In the genomic region with DNA sequence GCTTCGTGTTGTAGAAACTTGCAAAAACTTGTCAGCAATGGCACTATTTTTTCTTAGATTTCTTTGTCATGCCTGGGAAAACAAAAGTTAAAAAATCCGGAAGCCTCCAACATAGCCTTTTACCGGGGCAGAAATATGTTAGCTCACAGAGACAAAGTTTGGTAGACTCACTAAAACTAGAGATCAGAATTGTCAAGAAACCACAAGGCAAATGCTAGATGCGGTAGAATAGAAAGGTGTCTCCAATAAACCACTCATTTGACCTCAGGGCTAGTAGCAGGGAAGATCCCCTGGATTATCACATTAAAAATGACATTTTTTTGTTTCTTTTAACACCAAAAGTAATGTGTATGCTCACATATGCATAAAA, we compare ENCODE assay signal across 8 cellular contexts. TPM values are rescaled to one million over a fixed set of nuclear protein-coding genes. Genes with fewer than 3 reads are reported as not detected.
DNase-seq lines count a peak whose midpoint lies in the region; ATAC-seq, FAIRE-seq and TF ChIP-seq lines count a peak whose summit lies in the region.

No MANE protein-coding gene starts in this region.

- peak overlapping the region; percentile 77 for H3K27ac ChIP-seq in endothelial cell of umbilical vein (ENCODE audit: insufficient read depth, low read depth, low read length)
- no peak overlapping the region for H3K27ac ChIP-seq in ovary

- peak overlapping the region; percentile 97 for H3K4me2 ChIP-seq in endothelial cell of umbilical vein (ENCODE audit: insufficient read depth, low read length)

- no peak overlapping the region for H3K9ac ChIP-seq in NT2/D1 (ENCODE audit: insufficient read length, low read depth)
- peak overlapping the region; percentile 88 for H3K9ac ChIP-seq in endothelial cell of umbilical vein (replicated peaks; ENCODE audit: extremely low read depth, insufficient read depth, low read length)

- H3K27me3 ChIP-seq in NT2/D1 (ENCODE audit: insufficient read depth, insufficient read length) (no peaks in the 10 kb centered on the region), endothelial cell of umbilical vein (ENCODE audit: control insufficient read depth in 2 of 2, insufficient read depth in 2 of 2, low read length in 2 of 2) (no peaks in the 10 kb centered on the region), ovary (no peaks in the 10 kb centered on the region)

- dilution Hi-C loops in endothelial cell of umbilical vein (cut with MboI; ENCODE audit: extremely low pct_ligation_motif_present, low sequenced_read_pairs), result loop anchor here (25.0 kb wide), 1 partner anchor 271 kb away; no protein-coding TSS in a partner anchor

- H2AFZ ChIP-seq in endothelial cell of umbilical vein (ENCODE audit: low read depth, low read length), result peak overlapping the region; percentile 44

- 24 to 34% (median 26%) methylated on average over 4 of the region's 4 CpGs for WGBS in ovary, 3 donors

- FAIRE-seq in endothelial cell of umbilical vein (lab: Jason Lieb, UNC), result no peak

- intact Hi-C loops in endothelial cell of umbilical vein (cut with micrococcal nuclease) (loop anchor here (1.0 to 2.0 kb wide), 6 partner anchors 8 to 437 kb away; no protein-coding TSS in a partner anchor), ovary (cut with DNase I) (no loop called here), posterior cingulate gyrus (cut with DNase I) (no loop called here)

- POLR2A ChIA-PET in endothelial cell of umbilical vein (lab: Charles Lee), result interaction anchor here (0.6 to 1.6 kb wide), 4 partner anchors 37 to 319 kb away, joined by 4 to 13 read pairs (median 5); a partner anchor contains a TSS

- DNase-seq in NT2/D1 (ENCODE audit: low read depth, low spot score) (no peak), endothelial cell of umbilical vein (ENCODE audit: low read depth, low spot score) (no peak), ovary (no peak), NCI-H69 (lab: John Stamatoyannopoulos, UW) (no peak), posterior cingulate gyrus (no peak), COLO668 (lab: John Stamatoyannopoulos, UW; ENCODE audit: unreplicated experiment) (no peak)

- no peaks in the 10 kb centered on the region for H3K4me1 ChIP-seq in NT2/D1 (ENCODE audit: insufficient read depth, insufficient read length)
- peaks cover 18% of the 10 kb centered on the region for H3K4me1 ChIP-seq in endothelial cell of umbilical vein (ENCODE audit: control insufficient read depth, extremely low read depth, insufficient read depth, low read length)
- no peaks in the 10 kb centered on the region for H3K4me1 ChIP-seq in ovary (ENCODE audit: insufficient read depth)

- H3K9me3 ChIP-seq in NT2/D1 (ENCODE audit: insufficient read depth, low read length), result peaks cover 16% of the 10 kb centered on the region; the same call in 1 of the 2 replicates
- no peaks in the 10 kb centered on the region for H3K9me3 ChIP-seq in endothelial cell of umbilical vein (replicated peaks; ENCODE audit: control insufficient read depth, insufficient read depth, low read length)
- no peaks in the 10 kb centered on the region for H3K9me3 ChIP-seq in ovary

- TF ChIP-seq EP300 in ovary (IDR thresholded peaks at IDR 0.05), result no peak

- no peaks in the 10 kb centered on the region for H3K9me1 ChIP-seq in endothelial cell of umbilical vein (replicated peaks; ENCODE audit: control insufficient read depth, extremely low read depth, insufficient read depth, low read length)

- H3K36me3 ChIP-seq in NT2/D1 (ENCODE audit: insufficient read depth, insufficient read length, low read length) (peaks cover 3% of the 10 kb centered on the region), endothelial cell of umbilical vein (ENCODE audit: control insufficient read depth in 2 of 2, extremely low read depth in 1 of 2, insufficient read depth in 2 of 2, low read length in 2 of 2) (peaks cover 4 to 9% of the 10 kb centered on the region in 2 experiments), ovary (no peaks in the 10 kb centered on the region)

- peaks cover 20% of the 10 kb centered on the region for H3K79me2 ChIP-seq in endothelial cell of umbilical vein (ENCODE audit: control insufficient read depth, insufficient read depth, low read length)

- peak overlapping the region; percentile 90 for H3K4me3 ChIP-seq in GM08714 (ENCODE audit: low read length)
- peak overlapping the region; percentile 3 for H3K4me3 ChIP-seq in NT2/D1 (ENCODE audit: insufficient read length, low read depth)
- peak overlapping the region; percentile 59 to 96 (median 85) for H3K4me3 ChIP-seq in endothelial cell of umbilical vein (replicated peaks in 1 of 3; ENCODE audit: insufficient read depth in 1 of 3, low read depth in 1 of 3, low read length in 3 of 3)
- peak overlapping the region; percentile 12 for H3K4me3 ChIP-seq in ovary

- no peak for TF ChIP-seq CTCF in endothelial cell of umbilical vein (IDR thresholded peaks at IDR 0.05; ENCODE audit: extremely low read depth in 1 of 2, insufficient read depth in 1 of 2, low read depth in 1 of 2, low read length in 2 of 2)
- no peak for TF ChIP-seq CTCF in ovary (IDR thresholded peaks at IDR 0.05)

- TSS peak; percentile 86 for BruUV-seq in endothelial cell of umbilical vein (replicated peaks; lab: Mats Ljungman, UMichigan)

- ATAC-seq in GM19467 (IDR thresholded peaks at IDR 0.05; ENCODE audit: unreplicated experiment), result no peak

- no peaks in the 10 kb centered on the region for H4K20me1 ChIP-seq in endothelial cell of umbilical vein (replicated peaks; ENCODE audit: control insufficient read depth, extremely low read depth, insufficient read depth, low read length)

- TF ChIP-seq POLR2A in endothelial cell of umbilical vein (IDR thresholded peaks at IDR 0.05; ENCODE audit: low read depth, low read length) (no peak), ovary (IDR thresholded peaks at IDR 0.05) (no peak)

- CTCF ChIA-PET in endothelial cell of umbilical vein (lab: Charles Lee), result interaction anchor here (1.0 to 5.7 kb wide), 20 partner anchors 9 to 439 kb away, joined by 3 to 331 read pairs (median 7); a partner anchor contains a TSS

TF ChIP-seq in endothelial cell of umbilical vein, 7 proteins besides CTCF, POLR2A, EP300 and RAD21:
- no peak for TF ChIP-seq GATA2 (IDR thresholded peaks at IDR 0.05; ENCODE audit: insufficient read depth, insufficient read length, low read depth, low read length)
- TF ChIP-seq, protein P1, sequence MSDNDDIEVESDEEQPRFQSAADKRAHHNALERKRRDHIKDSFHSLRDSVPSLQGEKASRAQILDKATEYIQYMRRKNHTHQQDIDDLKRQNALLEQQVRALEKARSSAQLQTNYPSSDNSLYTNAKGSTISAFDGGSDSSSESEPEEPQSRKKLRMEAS (IDR thresholded peaks at IDR 0.05; ENCODE audit: insufficient read depth, insufficient read length), result no peak
- TF ChIP-seq JUN (IDR thresholded peaks at IDR 0.05; ENCODE audit: borderline replicate concordance, insufficient read depth, insufficient read length, low read depth), result no peak
- no peak for TF ChIP-seq EZH2 (IDR thresholded peaks at IDR 0.05; ENCODE audit: borderline replicate concordance, low read depth, low read length, severe bottlenecking)
- no peak for TF ChIP-seq MYC (IDR thresholded peaks at IDR 0.05; ENCODE audit: low read depth, low read length)
- no peak for TF ChIP-seq FOS (IDR thresholded peaks at IDR 0.05; ENCODE audit: borderline replicate concordance, insufficient read depth, low read length)
- TF ChIP-seq POLR2AphosphoS5 (IDR thresholded peaks at IDR 0.05; ENCODE audit: insufficient read depth, low read depth, low read length), result no peak

RNA-seq across cellular contexts. Expression of a gene that starts 0.4 kb away (rescaled TPM):
- total RNA-seq in endothelial cell of umbilical vein (31.1 and 37.6 TPM in 2 replicates), ovary (10 to 100 TPM in 1 of 7 donors, 1 to 10 TPM in 6; 2.1 to 19.0 (median 3.8) TPM)
- polyA plus RNA-seq in endothelial cell of umbilical vein (15.7 and 16.4 TPM in 2 replicates), ovary (1 to 10 TPM; 2.4 to 7.8 TPM)
- 12.2 and 15.1 TPM in 2 replicates for polyA plus RNA-seq in endothelial cell of umbilical vein (2011; cell fraction: cytosol; rRNA removed)
- 37.5 and 37.8 TPM in 2 replicates for polyA plus RNA-seq in endothelial cell of umbilical vein (2011; cell fraction: nucleus; rRNA removed)
- polyA plus RNA-seq in endothelial cell of umbilical vein (2012), result 13.6 and 15.2 TPM in 2 replicates
- polyA minus RNA-seq in endothelial cell of umbilical vein, result 41.1 and 46.4 TPM in 2 replicates
- 2.8 TPM for polyA minus RNA-seq in endothelial cell of umbilical vein (2011; cell fraction: cytosol; rRNA and poly(A)+ RNA removed)
- polyA minus RNA-seq in endothelial cell of umbilical vein (2011; cell fraction: nucleus; rRNA and poly(A)+ RNA removed), result 26.4 and 37.2 TPM in 2 replicates

Comparison
In these comparisons a context has a peak if more than half of its experiments do, and no peak if none do; other contexts are left out.
1. H3K4me3 ChIP-seq: peak in every context shown above with its lines; median percentile 90 in GM08714; 85 in endothelial cell of umbilical vein; 12 in ovary; 3 in NT2/D1.